ENCODE assay signal across 8 cellular contexts in genomic region chr2:64987001-64987962, GRCh38. TPM values are rescaled to one million over a fixed set of nuclear protein-coding genes. Genes with fewer than 3 reads are reported as not detected.
DNase-seq lines count a peak whose midpoint lies in the region; ATAC-seq and TF ChIP-seq lines count a peak whose summit lies in the region.

No MANE protein-coding gene starts in this region.

- H3K4me1 ChIP-seq in GM23248 (ENCODE audit: insufficient read depth) (peaks cover 16% of the 10 kb centered on the region; the same call in 1 of the 2 replicates), foreskin keratinocyte (peaks cover 5% of the 10 kb centered on the region), tibial nerve (peaks cover 0 to 38% (median 0%) of the 10 kb centered on the region in 4 donors)

- H3K36me3 ChIP-seq in GM23248 (ENCODE audit: low read depth) (no peaks in the 10 kb centered on the region), tibial nerve (no peaks in the 10 kb centered on the region)

- H3K79me2 ChIP-seq in GM23248 (ENCODE audit: insufficient read depth), result peaks cover 30% of the 10 kb centered on the region

- no peak overlapping the region for H2AFZ ChIP-seq in GM23248

- H3K4me3 ChIP-seq in GM23248 (peak overlapping the region; percentile 93), tibial nerve (peak overlapping the region in 2 of 4 donors; percentile 69 to 81)

- intact Hi-C loops in sciatic nerve (cut with DNase I), result no loop called here

- 23 to 24% methylated on average over 6 of the region's 6 CpGs for whole genome bisulfite sequencing in GM23248 (ENCODE audit: low coverage in 1 of 2, low lambda C conversion rate in 2 of 2, missing lambda C conversion rate in 2 of 2), 2 experiments
- whole genome bisulfite sequencing in tibial nerve, 2 donors, result 36 to 47% methylated on average over 6 of the region's 6 CpGs

- H3K27me3 ChIP-seq in GM23248 (replicated peaks; ENCODE audit: insufficient read depth) (no peaks in the 10 kb centered on the region), foreskin keratinocyte (peaks cover 19% of the 10 kb centered on the region), tibial nerve (no peaks in the 10 kb centered on the region)

- no peak for TF ChIP-seq POLR2A in tibial nerve (IDR thresholded peaks at IDR 0.05)

- no peak for TF ChIP-seq EP300 in tibial nerve (IDR thresholded peaks at IDR 0.05)

- H3F3A ChIP-seq in GM23248 (ENCODE audit: insufficient read depth), result peaks cover 6% of the 10 kb centered on the region; the same call in 1 of the 2 replicates

- DNase-seq in CMK (ENCODE audit: low read depth) (peak; percentile 15), GM23248 (peak; percentile 65), SW480 (ENCODE audit: low spot score) (peak; percentile 63), foreskin keratinocyte (peak; percentile 56 to 75), tibial nerve (ENCODE audit: low spot score in 2 of 2) (no peak), sciatic nerve (ENCODE audit: low spot score) (no peak), T1000 (lab: John Stamatoyannopoulos, UW) (no peak), NCI-H510A (lab: John Stamatoyannopoulos, UW) (no peak)

- H3K27ac ChIP-seq in GM23248 (peak overlapping the region; percentile 100), foreskin keratinocyte (no peak overlapping the region), tibial nerve (peak overlapping the region in 3 of 4 donors; percentile 97 to 98 (median 98))

- peak overlapping the region; percentile 100 for H3K9ac ChIP-seq in GM23248

- no peaks in the 10 kb centered on the region for H4K20me1 ChIP-seq in GM23248 (ENCODE audit: insufficient read depth)

- TF ChIP-seq CTCF in foreskin keratinocyte (conservative IDR thresholded peaks at IDR 0.05), result no peak
- no peak for TF ChIP-seq CTCF in tibial nerve (IDR thresholded peaks at IDR 0.05)

- in situ Hi-C loops in GM23248 (cut with MboI), result no loop called here

- no peaks in the 10 kb centered on the region for H3K9me3 ChIP-seq in GM23248 (ENCODE audit: low read depth)
- no peaks in the 10 kb centered on the region for H3K9me3 ChIP-seq in tibial nerve

- H3K4me2 ChIP-seq in GM23248 (ENCODE audit: unreplicated experiment), result peak overlapping the region; percentile 86

- H3K9me2 ChIP-seq in GM23248 (ENCODE audit: insufficient read depth), result no peaks in the 10 kb centered on the region

- no peak for ATAC-seq in foreskin keratinocyte
- no peak for ATAC-seq in sciatic nerve

RNA-seq across cellular contexts. Expression of gene SLC1A4, which starts 1.9 kb away (rescaled TPM):
- total RNA-seq in GM23248 (2014; rRNA removed; shearing (Covaris generic)), result 51.9 and 62.3 TPM in 2 replicates
- 25.6 and 27.4 TPM in 2 replicates for polyA plus RNA-seq in GM23248 (2016; fragmentation: Nextera tagmentation; extraction: Ambion mirVana)
- 1.0 and 20.2 TPM in 2 replicates for total RNA-seq in foreskin keratinocyte
- 0.52 and 12.3 TPM in 2 replicates for polyA plus RNA-seq in foreskin keratinocyte
- total RNA-seq in tibial nerve, result 10 to 100 TPM in 3 of 4 donors, 1 to 10 TPM in 1; 7.2 to 14.4 (median 12.2) TPM
- total RNA-seq in sciatic nerve, result 14.3 TPM

Comparison
In these comparisons a context has a peak if more than half of its experiments do, and no peak if none do; other contexts are left out.
1. DNase-seq: peak in CMK (single experiment), GM23248 (single experiment), SW480 (single experiment) and foreskin keratinocyte (2 of 2); none in tibial nerve (0 of 2), sciatic nerve (single experiment), T1000 (single experiment) and NCI-H510A (single experiment).